In genomic region chr11:62573592-62574362, GRCh38 we compare ENCODE assay signal across 1 cellular context.
TF ChIP-seq lines count a peak whose summit lies in the region.

A gene with protein sequence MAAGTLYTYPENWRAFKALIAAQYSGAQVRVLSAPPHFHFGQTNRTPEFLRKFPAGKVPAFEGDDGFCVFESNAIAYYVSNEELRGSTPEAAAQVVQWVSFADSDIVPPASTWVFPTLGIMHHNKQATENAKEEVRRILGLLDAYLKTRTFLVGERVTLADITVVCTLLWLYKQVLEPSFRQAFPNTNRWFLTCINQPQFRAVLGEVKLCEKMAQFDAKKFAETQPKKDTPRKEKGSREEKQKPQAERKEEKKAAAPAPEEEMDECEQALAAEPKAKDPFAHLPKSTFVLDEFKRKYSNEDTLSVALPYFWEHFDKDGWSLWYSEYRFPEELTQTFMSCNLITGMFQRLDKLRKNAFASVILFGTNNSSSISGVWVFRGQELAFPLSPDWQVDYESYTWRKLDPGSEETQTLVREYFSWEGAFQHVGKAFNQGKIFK (minus strand): TSS chr11:62573891. CDS start chr11:62573842, 49 bp downstream.

TF ChIP-seq in HepG2, 621 proteins besides CTCF, POLR2A, EP300 and RAD21 (continued from another document and continues in another):
- TF ChIP-seq AKNA (CRISPR knock-in tag; IDR thresholded peaks at IDR 0.05; ENCODE audit: borderline replicate concordance) (no peak), ZNF558 (CRISPR knock-in tag; IDR thresholded peaks at IDR 0.05; ENCODE audit: borderline replicate concordance) (peak; percentile 11; the same call in 1 of the 2 replicates), ZNF510 (CRISPR knock-in tag; IDR thresholded peaks at IDR 0.05; ENCODE audit: low read depth) (no peak), THYN1 (CRISPR knock-in tag; IDR thresholded peaks at IDR 0.05; ENCODE audit: borderline replicate concordance, low read depth) (no peak), ZNF343 (CRISPR knock-in tag; IDR thresholded peaks at IDR 0.05) (no peak), HNRNPL (IDR thresholded peaks at IDR 0.05; ENCODE audit: low read depth, low read length) (0 out of 2 replicates have a peak, but pooled peaks have one; percentile 53), MYNN (CRISPR knock-in tag; IDR thresholded peaks at IDR 0.05; ENCODE audit: low read depth) (no peak), ATRX (CRISPR knock-in tag; IDR thresholded peaks at IDR 0.05; ENCODE audit: borderline replicate concordance) (no peak), HNF1B (CRISPR knock-in tag; IDR thresholded peaks at IDR 0.05) (peak; percentile 89), SYNCRIP (IDR thresholded peaks at IDR 0.05; ENCODE audit: insufficient read depth, low read depth, low read length) (no peak), MIXL1 (CRISPR knock-in tag; IDR thresholded peaks at IDR 0.05) (no peak), NCOA5 (CRISPR knock-in tag; IDR thresholded peaks at IDR 0.05) (no peak), SRY (CRISPR knock-in tag; IDR thresholded peaks at IDR 0.05) (0 out of 2 replicates have a peak, but pooled peaks have one; percentile 17), MLX (CRISPR knock-in tag; IDR thresholded peaks at IDR 0.05) (0 out of 2 replicates have a peak, but pooled peaks have one; percentile 10), ZBTB8A (CRISPR knock-in tag; IDR thresholded peaks at IDR 0.05; ENCODE audit: borderline replicate concordance, low read depth) (no peak), ZNF263 (CRISPR knock-in tag; IDR thresholded peaks at IDR 0.05) (no peak), ZNF124 (CRISPR knock-in tag; IDR thresholded peaks at IDR 0.05) (peak; percentile 64; the same call in 1 of the 2 replicates), ZBTB7A (CRISPR knock-in tag; IDR thresholded peaks at IDR 0.05) (no peak), ISL2 (CRISPR knock-in tag; IDR thresholded peaks at IDR 0.05) (peak; percentile 22; the same call in 1 of the 2 replicates), TOPORS (CRISPR knock-in tag; IDR thresholded peaks at IDR 0.05) (no peak), ZNF367 (CRISPR knock-in tag; IDR thresholded peaks at IDR 0.05; ENCODE audit: borderline replicate concordance) (no peak), PRDM15 (CRISPR knock-in tag; IDR thresholded peaks at IDR 0.05) (no peak), ZNF678 (CRISPR knock-in tag; IDR thresholded peaks at IDR 0.05) (no peak), ZNF20 (CRISPR knock-in tag; IDR thresholded peaks at IDR 0.05) (no peak), ZNF816 (CRISPR knock-in tag; IDR thresholded peaks at IDR 0.05; ENCODE audit: borderline replicate concordance) (no peak), PAX8 (CRISPR knock-in tag; IDR thresholded peaks at IDR 0.05; ENCODE audit: borderline replicate concordance) (no peak), NR1H2 (CRISPR knock-in tag; IDR thresholded peaks at IDR 0.05; ENCODE audit: borderline replicate concordance, low read depth) (no peak), MATR3 (CRISPR knock-in tag; IDR thresholded peaks at IDR 0.05) (no peak), MBNL3 (CRISPR knock-in tag; conservative IDR thresholded peaks at IDR 0.05) (no peak), ZNF432 (CRISPR knock-in tag; IDR thresholded peaks at IDR 0.05; ENCODE audit: borderline replicate concordance) (no peak), SMARCE1 (IDR thresholded peaks at IDR 0.05; ENCODE audit: borderline replicate concordance) (no peak), ZNF256 (CRISPR knock-in tag; conservative IDR thresholded peaks at IDR 0.05) (peak; percentile 59; the same call in 1 of the 2 replicates), YY1 (IDR thresholded peaks at IDR 0.05; ENCODE audit: insufficient read depth, insufficient replicate concordance, low read depth, low read length) (peak; percentile 92)
- TF ChIP-seq, protein P1, sequence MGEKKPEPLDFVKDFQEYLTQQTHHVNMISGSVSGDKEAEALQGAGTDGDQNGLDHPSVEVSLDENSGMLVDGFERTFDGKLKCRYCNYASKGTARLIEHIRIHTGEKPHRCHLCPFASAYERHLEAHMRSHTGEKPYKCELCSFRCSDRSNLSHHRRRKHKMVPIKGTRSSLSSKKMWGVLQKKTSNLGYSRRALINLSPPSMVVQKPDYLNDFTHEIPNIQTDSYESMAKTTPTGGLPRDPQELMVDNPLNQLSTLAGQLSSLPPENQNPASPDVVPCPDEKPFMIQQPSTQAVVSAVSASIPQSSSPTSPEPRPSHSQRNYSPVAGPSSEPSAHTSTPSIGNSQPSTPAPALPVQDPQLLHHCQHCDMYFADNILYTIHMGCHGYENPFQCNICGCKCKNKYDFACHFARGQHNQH (CRISPR knock-in tag; IDR thresholded peaks at IDR 0.05), result peak; percentile 67; the same call in 1 of the 2 replicates
- TF ChIP-seq, protein P2, sequence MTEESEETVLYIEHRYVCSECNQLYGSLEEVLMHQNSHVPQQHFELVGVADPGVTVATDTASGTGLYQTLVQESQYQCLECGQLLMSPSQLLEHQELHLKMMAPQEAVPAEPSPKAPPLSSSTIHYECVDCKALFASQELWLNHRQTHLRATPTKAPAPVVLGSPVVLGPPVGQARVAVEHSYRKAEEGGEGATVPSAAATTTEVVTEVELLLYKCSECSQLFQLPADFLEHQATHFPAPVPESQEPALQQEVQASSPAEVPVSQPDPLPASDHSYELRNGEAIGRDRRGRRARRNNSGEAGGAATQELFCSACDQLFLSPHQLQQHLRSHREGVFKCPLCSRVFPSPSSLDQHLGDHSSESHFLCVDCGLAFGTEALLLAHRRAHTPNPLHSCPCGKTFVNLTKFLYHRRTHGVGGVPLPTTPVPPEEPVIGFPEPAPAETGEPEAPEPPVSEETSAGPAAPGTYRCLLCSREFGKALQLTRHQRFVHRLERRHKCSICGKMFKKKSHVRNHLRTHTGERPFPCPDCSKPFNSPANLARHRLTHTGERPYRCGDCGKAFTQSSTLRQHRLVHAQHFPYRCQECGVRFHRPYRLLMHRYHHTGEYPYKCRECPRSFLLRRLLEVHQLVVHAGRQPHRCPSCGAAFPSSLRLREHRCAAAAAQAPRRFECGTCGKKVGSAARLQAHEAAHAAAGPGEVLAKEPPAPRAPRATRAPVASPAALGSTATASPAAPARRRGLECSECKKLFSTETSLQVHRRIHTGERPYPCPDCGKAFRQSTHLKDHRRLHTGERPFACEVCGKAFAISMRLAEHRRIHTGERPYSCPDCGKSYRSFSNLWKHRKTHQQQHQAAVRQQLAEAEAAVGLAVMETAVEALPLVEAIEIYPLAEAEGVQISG (CRISPR knock-in tag; IDR thresholded peaks at IDR 0.05), result peak; percentile 72; the same call in 1 of the 2 replicates
- TF ChIP-seq, protein P3, sequence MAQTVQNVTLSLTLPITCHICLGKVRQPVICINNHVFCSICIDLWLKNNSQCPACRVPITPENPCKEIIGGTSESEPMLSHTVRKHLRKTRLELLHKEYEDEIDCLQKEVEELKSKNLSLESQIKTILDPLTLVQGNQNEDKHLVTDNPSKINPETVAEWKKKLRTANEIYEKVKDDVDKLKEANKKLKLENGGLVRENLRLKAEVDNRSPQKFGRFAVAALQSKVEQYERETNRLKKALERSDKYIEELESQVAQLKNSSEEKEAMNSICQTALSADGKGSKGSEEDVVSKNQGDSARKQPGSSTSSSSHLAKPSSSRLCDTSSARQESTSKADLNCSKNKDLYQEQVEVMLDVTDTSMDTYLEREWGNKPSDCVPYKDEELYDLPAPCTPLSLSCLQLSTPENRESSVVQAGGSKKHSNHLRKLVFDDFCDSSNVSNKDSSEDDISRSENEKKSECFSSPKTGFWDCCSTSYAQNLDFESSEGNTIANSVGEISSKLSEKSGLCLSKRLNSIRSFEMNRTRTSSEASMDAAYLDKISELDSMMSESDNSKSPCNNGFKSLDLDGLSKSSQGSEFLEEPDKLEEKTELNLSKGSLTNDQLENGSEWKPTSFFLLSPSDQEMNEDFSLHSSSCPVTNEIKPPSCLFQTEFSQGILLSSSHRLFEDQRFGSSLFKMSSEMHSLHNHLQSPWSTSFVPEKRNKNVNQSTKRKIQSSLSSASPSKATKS (CRISPR knock-in tag; IDR thresholded peaks at IDR 0.05), result no peak
- TF ChIP-seq, protein P4, sequence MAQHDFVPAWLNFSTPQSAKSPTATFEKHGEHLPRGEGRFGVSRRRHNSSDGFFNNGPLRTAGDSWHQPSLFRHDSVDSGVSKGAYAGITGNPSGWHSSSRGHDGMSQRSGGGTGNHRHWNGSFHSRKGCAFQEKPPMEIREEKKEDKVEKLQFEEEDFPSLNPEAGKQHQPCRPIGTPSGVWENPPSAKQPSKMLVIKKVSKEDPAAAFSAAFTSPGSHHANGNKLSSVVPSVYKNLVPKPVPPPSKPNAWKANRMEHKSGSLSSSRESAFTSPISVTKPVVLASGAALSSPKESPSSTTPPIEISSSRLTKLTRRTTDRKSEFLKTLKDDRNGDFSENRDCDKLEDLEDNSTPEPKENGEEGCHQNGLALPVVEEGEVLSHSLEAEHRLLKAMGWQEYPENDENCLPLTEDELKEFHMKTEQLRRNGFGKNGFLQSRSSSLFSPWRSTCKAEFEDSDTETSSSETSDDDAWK (CRISPR knock-in tag; IDR thresholded peaks at IDR 0.05), result no peak
- TF ChIP-seq, protein P5, sequence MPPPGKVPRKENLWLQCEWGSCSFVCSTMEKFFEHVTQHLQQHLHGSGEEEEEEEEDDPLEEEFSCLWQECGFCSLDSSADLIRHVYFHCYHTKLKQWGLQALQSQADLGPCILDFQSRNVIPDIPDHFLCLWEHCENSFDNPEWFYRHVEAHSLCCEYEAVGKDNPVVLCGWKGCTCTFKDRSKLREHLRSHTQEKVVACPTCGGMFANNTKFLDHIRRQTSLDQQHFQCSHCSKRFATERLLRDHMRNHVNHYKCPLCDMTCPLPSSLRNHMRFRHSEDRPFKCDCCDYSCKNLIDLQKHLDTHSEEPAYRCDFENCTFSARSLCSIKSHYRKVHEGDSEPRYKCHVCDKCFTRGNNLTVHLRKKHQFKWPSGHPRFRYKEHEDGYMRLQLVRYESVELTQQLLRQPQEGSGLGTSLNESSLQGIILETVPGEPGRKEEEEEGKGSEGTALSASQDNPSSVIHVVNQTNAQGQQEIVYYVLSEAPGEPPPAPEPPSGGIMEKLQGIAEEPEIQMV (CRISPR knock-in tag; IDR thresholded peaks at IDR 0.05; ENCODE audit: low read depth), result no peak
